ENCODE assay signal across 7 cellular contexts in genomic region chr2:25286025-25286400, GRCh38. TPM values are rescaled to one million over a fixed set of nuclear protein-coding genes. Genes with fewer than 3 reads are reported as not detected.
DNase-seq lines count a peak whose midpoint lies in the region; ATAC-seq and TF ChIP-seq lines count a peak whose summit lies in the region.

No MANE protein-coding gene starts in this region.

- DNase-seq in Karpas-422 (peak; percentile 58), activated T-cell treated with anti-CD3 and anti-CD28 coated beads for 48 hours (ENCODE audit: low read depth) (peak; percentile 55), left lobe of liver (ENCODE audit: low spot score) (no peak), upper lobe of right lung (no peak), kidney tubule cell (ENCODE audit: low spot score) (no peak)

- no peaks in the 10 kb centered on the region for H3K79me2 ChIP-seq in Karpas-422 (ENCODE audit: low read length)

- no peaks in the 10 kb centered on the region for H3K36me3 ChIP-seq in Karpas-422 (ENCODE audit: insufficient read depth, low read length)
- H3K36me3 ChIP-seq in upper lobe of right lung = peaks cover 14% of the 10 kb centered on the region

- no peaks in the 10 kb centered on the region for H3K4me1 ChIP-seq in Karpas-422 (ENCODE audit: low read length)
- H3K4me1 ChIP-seq in upper lobe of right lung = peaks cover 27% of the 10 kb centered on the region

- H3K4me2 ChIP-seq in Karpas-422 (ENCODE audit: low read depth, low read length, poor library complexity, severe bottlenecking) = no peak overlapping the region

- no peaks in the 10 kb centered on the region for H3K9me2 ChIP-seq in Karpas-422 (replicated peaks; ENCODE audit: insufficient read depth, low read length)

- no peak overlapping the region for H2AFZ ChIP-seq in Karpas-422 (ENCODE audit: low read length)

- intact Hi-C loops in upper lobe of right lung (cut with DNase I) = no loop called here

- H3K27ac ChIP-seq in Karpas-422 (ENCODE audit: low read length) (no peak overlapping the region), upper lobe of right lung (peak overlapping the region; percentile 47)

- 0 out of 2 replicates have a peak, but pooled peaks cover 3% of the 10 kb centered on the region for H4K20me1 ChIP-seq in Karpas-422 (ENCODE audit: insufficient read depth, low read depth, low read length)

- H3K4me3 ChIP-seq in Karpas-422 (ENCODE audit: low read length) (no peak overlapping the region), upper lobe of right lung (no peak overlapping the region)

- H3K27me3 ChIP-seq in Karpas-422 (ENCODE audit: low read length) = no peaks in the 10 kb centered on the region
- H3K27me3 ChIP-seq in upper lobe of right lung = no peaks in the 10 kb centered on the region

- H3K9ac ChIP-seq in Karpas-422 (ENCODE audit: low read length) = no peak overlapping the region

- TF ChIP-seq CTCF in upper lobe of right lung (IDR thresholded peaks at IDR 0.05) = no peak

- ATAC-seq in GM19452 (IDR thresholded peaks at IDR 0.05; ENCODE audit: unreplicated experiment) = peak; percentile 76
- peak; percentile 63 for ATAC-seq in left lobe of liver
- ATAC-seq in upper lobe of right lung = peak; percentile 84
- no peak for ATAC-seq in HG02588 (IDR thresholded peaks at IDR 0.05; ENCODE audit: unreplicated experiment)

- no peaks in the 10 kb centered on the region for H3K9me3 ChIP-seq in Karpas-422 (ENCODE audit: low read length)
- no peaks in the 10 kb centered on the region for H3K9me3 ChIP-seq in upper lobe of right lung

RNA-seq across cellular contexts. Expression of gene DNMT3A, which starts 55.7 kb away (rescaled TPM):
- total RNA-seq in Karpas-422 (2014; rRNA removed; shearing (Covaris generic); ENCODE audit: low replicate concordance) = 0.97 and 1.6 TPM in 2 replicates
- total RNA-seq in left lobe of liver (8.3 TPM), upper lobe of right lung (31.3 TPM)

Comparison
In these comparisons a context has a peak if more than half of its experiments do, and no peak if none do; other contexts are left out.
1. DNase-seq: peak in Karpas-422 (single experiment) and activated T-cell treated with anti-CD3 and anti-CD28 coated beads for 48 hours (single experiment); none in left lobe of liver (single experiment), upper lobe of right lung (single experiment) and kidney tubule cell (single experiment).